In genomic region chr5:73596705-73597328, GRCh38 we compare ENCODE assay signal across 7 cellular contexts. TPM values are rescaled to one million over a fixed set of nuclear protein-coding genes. Genes with fewer than 3 reads are reported as not detected.
DNase-seq lines count a peak whose midpoint lies in the region; ATAC-seq and TF ChIP-seq lines count a peak whose summit lies in the region.

No MANE protein-coding gene starts in this region.

- ATAC-seq in DND-41 (ENCODE audit: insufficient read depth, low read depth) (peak; percentile 50; the same call in 1 of the 3 replicates), GM18909 (IDR thresholded peaks at IDR 0.05; ENCODE audit: poor library complexity, unreplicated experiment) (no peak), HG02642 (IDR thresholded peaks at IDR 0.05; ENCODE audit: poor library complexity, unreplicated experiment) (no peak)

- no peaks in the 10 kb centered on the region for H3K4me1 ChIP-seq in DND-41 (ENCODE audit: insufficient read depth, low read length)

- TF ChIP-seq CTCF in DND-41 (IDR thresholded peaks at IDR 0.05; ENCODE audit: borderline replicate concordance, extremely low read depth, low read length, poor library complexity, severe bottlenecking), result peak; percentile 65
- peak; percentile 84 for TF ChIP-seq CTCF in HFFc6 (IDR thresholded peaks at IDR 0.05)

- peaks cover 4% of the 10 kb centered on the region; the same call in 1 of the 2 replicates for H3K36me3 Mint-ChIP-seq in HFFc6 (ENCODE audit: low read depth)

- H3K27me3 Mint-ChIP-seq in HFFc6 (ENCODE audit: insufficient read depth), result no peaks in the 10 kb centered on the region

- H4K20me1 ChIP-seq in DND-41 (ENCODE audit: insufficient read depth, low read length), result no peaks in the 10 kb centered on the region

- H3K9me3 ChIP-seq in DND-41 (ENCODE audit: insufficient read depth, low read length, severe bottlenecking), result peaks cover 4% of the 10 kb centered on the region

- no peaks in the 10 kb centered on the region for H3K27me3 ChIP-seq in DND-41 (ENCODE audit: insufficient read depth, low read length, poor library complexity)

- peak; percentile 9 for DNase-seq in DND-41
- peak; percentile 25 for DNase-seq in HFFc6
- peak; percentile 14 for DNase-seq in SKM-1 (lab: John Stamatoyannopoulos, UW; ENCODE audit: unreplicated experiment)
- DNase-seq in iPS DF 19.7 (ENCODE audit: low read depth, low spot score), result peak; percentile 30
- DNase-seq in middle frontal gyrus (ENCODE audit: extremely low spot score, low spot score), result no peak

- H3K4me3 ChIP-seq in DND-41 (ENCODE audit: low read depth in 1 of 2, low read length in 2 of 2), result no peak overlapping the region

- no peak overlapping the region for H2AFZ ChIP-seq in DND-41 (ENCODE audit: low read depth, low read length)

- no peaks in the 10 kb centered on the region for H3K79me2 ChIP-seq in DND-41 (ENCODE audit: insufficient read depth, low read length)

- no peak overlapping the region for H3K9ac ChIP-seq in DND-41 (ENCODE audit: low read depth, low read length)

- H3K4me1 Mint-ChIP-seq in HFFc6 (ENCODE audit: low read depth), result peaks cover 21% of the 10 kb centered on the region

- no peak overlapping the region for H3K4me3 Mint-ChIP-seq in HFFc6

- H3K36me3 ChIP-seq in DND-41 (ENCODE audit: insufficient read depth, low read length), result no peaks in the 10 kb centered on the region

- H3K27ac Mint-ChIP-seq in HFFc6, result no peak overlapping the region

- H3K4me2 ChIP-seq in DND-41 (ENCODE audit: insufficient read depth, low read length), result no peak overlapping the region

- H3K27ac ChIP-seq in DND-41 (ENCODE audit: low read length), result no peak overlapping the region

- H3K9me3 Mint-ChIP-seq in HFFc6, result peaks cover 3% of the 10 kb centered on the region

RNA-seq across cellular contexts. Expression of gene ARHGEF28, which starts 29.2 kb away (rescaled TPM):
- 10 to 100 TPM in 1 of 6 experiments, 1 to 10 TPM in 5; 7.5 to 13.6 (median 8.5) TPM for total RNA-seq in HFFc6 (2021; fragmentation: NEBNext Ultra II Directional; extraction: Animal tissue kit (Norgen Biotek cat#: 25700))

RNA-seq across cellular contexts. Expression of gene UTP15, which starts 31.3 kb away (rescaled TPM):
- 10 to 100 TPM; 20.2 to 25.6 (median 24.6) TPM for total RNA-seq in HFFc6 (2021; fragmentation: NEBNext Ultra II Directional; extraction: Animal tissue kit (Norgen Biotek cat#: 25700))

RNA-seq across cellular contexts. Expression of gene ANKRA2, which starts 31.4 kb away (rescaled TPM):
- total RNA-seq in HFFc6 (2021; fragmentation: NEBNext Ultra II Directional; extraction: Animal tissue kit (Norgen Biotek cat#: 25700)), result 10 to 100 TPM; 12.5 to 15.1 (median 13.7) TPM
